8 cellular contexts compared by ENCODE assay signal in the genomic region with DNA sequence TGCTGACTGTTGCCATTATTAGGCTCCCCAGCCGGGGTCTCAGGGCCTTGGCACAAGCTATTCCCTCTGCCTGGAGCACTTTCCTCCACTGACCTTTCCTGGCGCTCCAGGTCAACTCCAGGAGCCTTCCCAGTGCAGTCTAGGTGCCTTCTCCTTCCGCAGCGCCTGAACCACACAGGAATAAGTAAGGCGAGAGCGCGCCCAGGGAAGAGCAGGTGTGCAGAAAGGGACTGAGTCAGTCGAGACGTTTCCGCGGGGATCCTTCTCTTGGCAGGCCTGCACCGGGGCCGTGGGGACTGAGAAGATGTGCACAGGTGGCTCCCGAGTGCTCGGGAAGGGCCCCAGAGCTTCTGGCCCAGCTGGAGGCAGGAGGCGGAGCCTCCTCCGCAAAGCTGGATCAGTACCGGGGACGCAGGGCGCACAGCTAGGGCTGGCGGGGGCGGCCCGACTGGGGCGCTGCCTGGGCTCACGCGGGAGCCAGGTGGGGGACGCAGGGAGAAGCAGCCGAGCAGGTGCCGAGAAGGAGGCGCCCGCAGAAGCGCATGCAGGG.
DNase-seq lines count a peak whose midpoint lies in the region; ATAC-seq and TF ChIP-seq lines count a peak whose summit lies in the region.

No MANE protein-coding gene starts in this region.

- no peak for TF ChIP-seq CTCF in LNCaP clone FGC (IDR thresholded peaks at IDR 0.05; ENCODE audit: control insufficient read depth, extremely low read depth, insufficient read depth)

- H3K4me3 ChIP-seq in LNCaP clone FGC (ENCODE audit: low read depth, low read length) (peak overlapping the region; percentile 14; the same call in 1 of the 2 replicates), iPS-11a (ENCODE audit: low read depth, low read length) (peak overlapping the region; percentile 30)

- peak; percentile 4 to 11 for ATAC-seq in activated CD4-positive, CD25-positive, alpha-beta regulatory T cell treated with anti-CD3 and anti-CD28 coated beads, Interleukin-2, amount 50 U/mL, for 24 hours

- no peak for DNase-seq in activated CD4-positive, CD25-positive, alpha-beta regulatory T cell treated with anti-CD3 and anti-CD28 coated beads, Interleukin-2, amount 50 U/mL, for 72 hours
- DNase-seq in LNCaP clone FGC (ENCODE audit: low read depth) (no peak), NCI-H446 (lab: John Stamatoyannopoulos, UW) (no peak), NCI-H524 treated with DMSO at 0.1 percent for 48 hours (lab: John Stamatoyannopoulos, UW) (no peak)
- peak; percentile 16 for DNase-seq in activated effector memory CD4-positive, alpha-beta T cell treated with Interleukin-2 at 50 U/mL for 16 hours
- peak; percentile 22 for DNase-seq in stimulated activated CD4-positive, alpha-beta T cell treated with anti-CD3 and anti-CD28 coated beads, Interleukin-4, amount 100 ng/mL, for 1 hour

Comparison
In these comparisons a context has a peak if more than half of its experiments do, and no peak if none do; other contexts are left out.
1. DNase-seq: peak in activated effector memory CD4-positive, alpha-beta T cell treated with Interleukin-2 at 50 U/mL for 16 hours (single experiment) and stimulated activated CD4-positive, alpha-beta T cell treated with anti-CD3 and anti-CD28 coated beads, Interleukin-4, amount 100 ng/mL, for 1 hour (single experiment); none in activated CD4-positive, CD25-positive, alpha-beta regulatory T cell treated with anti-CD3 and anti-CD28 coated beads, Interleukin-2, amount 50 U/mL, for 72 hours (single experiment), LNCaP clone FGC (single experiment), NCI-H446 (0 of 2) and NCI-H524 treated with DMSO at 0.1 percent for 48 hours (single experiment).